In the genomic region with DNA sequence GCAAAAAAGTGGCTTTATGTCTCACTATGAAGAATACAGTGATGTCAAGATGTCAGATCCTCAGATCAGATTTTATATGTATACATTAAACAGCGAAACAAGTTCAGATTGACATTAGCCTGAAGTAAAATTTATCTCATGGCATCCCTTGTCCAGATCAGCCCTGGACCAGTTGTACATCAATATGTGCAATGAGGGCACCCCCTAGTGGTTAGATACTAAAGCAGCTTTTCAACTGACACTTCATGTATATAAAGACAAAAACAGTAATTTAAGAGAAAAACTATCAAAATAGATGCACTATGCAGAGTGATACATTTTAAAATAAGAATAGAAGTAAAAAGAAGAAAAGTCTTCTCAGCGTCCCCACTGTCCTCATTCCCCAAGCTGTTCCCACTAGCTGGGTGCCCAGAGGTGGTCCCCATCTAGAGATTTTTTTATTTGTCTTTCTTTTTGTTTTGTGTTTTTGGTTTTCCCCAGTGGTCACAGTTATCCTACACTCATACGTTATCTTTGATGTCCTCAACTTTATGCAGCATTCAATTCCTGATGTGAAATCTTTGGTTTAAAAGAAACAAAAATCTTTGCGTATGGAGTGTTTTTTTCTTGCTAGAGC, we compare ENCODE assay signal across 8 cellular contexts.
DNase-seq lines count a peak whose midpoint lies in the region; ATAC-seq and TF ChIP-seq lines count a peak whose summit lies in the region.

No MANE protein-coding gene starts in this region.

- in situ Hi-C loops in GM13977 (cut with MboI; ENCODE audit: low pct_unique_long_range_greater_than_20kb, low sequenced_read_pairs, unreplicated experiment), result no loop called here

- peak; percentile 37 for DNase-seq in AG10803 (ENCODE audit: low read depth)
- peak; percentile 44 for DNase-seq in GM13977 (ENCODE audit: low spot score)
- peak; percentile 80 for DNase-seq in NCI-H2227 treated with DMSO at 0.1 percent for 48 hours (lab: John Stamatoyannopoulos, UW)
- peak; percentile 62 for DNase-seq in amniotic epithelial cell (ENCODE audit: low read depth)
- peak; percentile 62 for DNase-seq in iPS-NIHi11 (ENCODE audit: low spot score)
- peak; percentile 62 for DNase-seq in stromal cell of bone marrow (ENCODE audit: low read depth)
- no peak for DNase-seq in effector CD4-positive, alpha-beta T cell

- ATAC-seq in HG03039 (IDR thresholded peaks at IDR 0.05; ENCODE audit: unreplicated experiment), result peak; percentile 82

- no peak overlapping the region for H3K4me3 ChIP-seq in AG10803 (ENCODE audit: low read length)

- TF ChIP-seq CTCF in AG10803 (conservative IDR thresholded peaks at IDR 0.05; ENCODE audit: low read length) (peak; percentile 71), GM13977 (IDR thresholded peaks at IDR 0.05; ENCODE audit: extremely low read depth, insufficient read depth, missing control alignments) (peak; percentile 77)
